In genomic region chr1:161390559-161390858, GRCh38 we compare ENCODE assay signal across 9 cellular contexts. TPM values are rescaled to one million over a fixed set of nuclear protein-coding genes. Genes with fewer than 3 reads are reported as not detected.
A peak's percentile ranks its signal among the peaks of the same experiment; 100 is the strongest.
DNase-seq lines count a peak whose midpoint lies in the region; ATAC-seq, FAIRE-seq and TF ChIP-seq lines count a peak whose summit lies in the region.
"Had no signal": no experiment of that assay in that cellular context is flagged by ENCODE, and none has a peak within 500 bp of the region (broad histone marks: within the 10 kb centered on the region; RNA-seq: fewer than 3 reads in every experiment).

No MANE protein-coding gene starts in this region.

- no peak for DNase-seq in heart left ventricle
- DNase-seq in left ventricle myocardium superior: no peak
- DNase-seq in WERI-Rb-1: no peak
- DNase-seq in hepatocyte (ENCODE audit: low spot score): no peak
- no peak for DNase-seq in HTR-8/SVneo (ENCODE audit: insufficient read length, low spot score)
- no peak for DNase-seq in NCI-H524 (lab: John Stamatoyannopoulos, UW)
- no peak for DNase-seq in activated CD4-positive, alpha-beta T cell treated with anti-CD3 and anti-CD28 coated beads for 48 hours

- peaks cover 0 to 40% (median 7%) of the 10 kb centered on the region in 12 donors for H3K4me1 ChIP-seq in heart left ventricle
- peaks cover 4% of the 10 kb centered on the region for H3K4me1 ChIP-seq in hepatocyte (ENCODE audit: insufficient read depth)

- H3K9me2 ChIP-seq in hepatocyte (replicated peaks; ENCODE audit: insufficient read depth): no peaks in the 10 kb centered on the region

- TF ChIP-seq CTCF in heart left ventricle (IDR thresholded peaks at IDR 0.05): no peak
- no peak for TF ChIP-seq CTCF in WERI-Rb-1 (IDR thresholded peaks at IDR 0.05; ENCODE audit: low read depth, low read length)
- TF ChIP-seq CTCF in hepatocyte (IDR thresholded peaks at IDR 0.05; ENCODE audit: poor library complexity): no peak

- WGBS in heart left ventricle, 4 donors: 4 to 5% (median 5%) methylated on average over 13 of the region's 13 CpGs
- 7% methylated on average over 13 of the region's 13 CpGs for WGBS in hepatocyte (ENCODE audit: low lambda C conversion rate, missing lambda C conversion rate)

- H4K20me1 ChIP-seq in hepatocyte (ENCODE audit: insufficient read depth, poor library complexity, severe bottlenecking): no peaks in the 10 kb centered on the region

- no peaks in the 10 kb centered on the region for H3K27me3 ChIP-seq in heart left ventricle
- H3K27me3 ChIP-seq in WERI-Rb-1 (ENCODE audit: insufficient read depth, low read depth, severe bottlenecking): no peaks in the 10 kb centered on the region
- H3K27me3 ChIP-seq in hepatocyte: no peaks in the 10 kb centered on the region

- peaks cover 46% of the 10 kb centered on the region for H3K4me1 Mint-ChIP-seq in stimulated activated naive CD8-positive, alpha-beta T cell treated with anti-CD3 and anti-CD28 coated beads, Interleukin-15, Interleukin-2, amounts not matched to agents 100 ng/mL and 50 ng/mL, for 24 hours (ENCODE audit: low read depth)

- peak overlapping the region; percentile 84 for H3K4me2 ChIP-seq in hepatocyte

- peak overlapping the region; percentile 95 for H3K27ac Mint-ChIP-seq in stimulated activated naive CD8-positive, alpha-beta T cell treated with anti-CD3 and anti-CD28 coated beads, Interleukin-15, Interleukin-2, amounts not matched to agents 100 ng/mL and 50 ng/mL, for 24 hours

- no peak for ATAC-seq in heart left ventricle
- ATAC-seq in left ventricle myocardium superior: no peak

- peak overlapping the region in 11 of 12 donors; percentile 68 to 91 (median 86) for H3K27ac ChIP-seq in heart left ventricle
- H3K27ac ChIP-seq in WERI-Rb-1: peak overlapping the region; percentile 16; the same call in 1 of the 2 replicates
- H3K27ac ChIP-seq in hepatocyte: peak overlapping the region; percentile 49

- H3K36me3 Mint-ChIP-seq in stimulated activated naive CD8-positive, alpha-beta T cell treated with anti-CD3 and anti-CD28 coated beads, Interleukin-15, Interleukin-2, amounts not matched to agents 100 ng/mL and 50 ng/mL, for 24 hours (ENCODE audit: low read depth): no peaks in the 10 kb centered on the region

- H3K36me3 ChIP-seq in heart left ventricle (no peaks in the 10 kb centered on the region), WERI-Rb-1 (no peaks in the 10 kb centered on the region), hepatocyte (replicated peaks; ENCODE audit: insufficient read depth, low read depth) (no peaks in the 10 kb centered on the region)

- intact Hi-C loops in heart left ventricle (cut with DNase I) (loop anchor here in 1 of 10 donors (10.0 kb wide), 1 partner anchor 354 kb away; the partner anchor contains the start of gene DUSP12), left ventricle myocardium superior (cut with micrococcal nuclease) (no loop called here)

- H3K79me2 ChIP-seq in hepatocyte: no peaks in the 10 kb centered on the region

- H3K4me3 Mint-ChIP-seq in stimulated activated naive CD8-positive, alpha-beta T cell treated with anti-CD3 and anti-CD28 coated beads, Interleukin-15, Interleukin-2, amounts not matched to agents 100 ng/mL and 50 ng/mL, for 24 hours: peak overlapping the region; percentile 84

- no peak for FAIRE-seq in HTR-8/SVneo (lab: Jason Lieb, UNC)

- H2AFZ ChIP-seq in hepatocyte: peak overlapping the region; percentile 87

- H3K27me3 Mint-ChIP-seq in stimulated activated naive CD8-positive, alpha-beta T cell treated with anti-CD3 and anti-CD28 coated beads, Interleukin-15, Interleukin-2, amounts not matched to agents 100 ng/mL and 50 ng/mL, for 24 hours: no peaks in the 10 kb centered on the region

- H3K9me3 Mint-ChIP-seq in stimulated activated naive CD8-positive, alpha-beta T cell treated with anti-CD3 and anti-CD28 coated beads, Interleukin-15, Interleukin-2, amounts not matched to agents 100 ng/mL and 50 ng/mL, for 24 hours: no peaks in the 10 kb centered on the region

- H3K4me3 ChIP-seq in heart left ventricle (peak overlapping the region; percentile 43 to 94 (median 70)), WERI-Rb-1 (ENCODE audit: low read depth, low read length) (peak overlapping the region; percentile 83), hepatocyte (peak overlapping the region; percentile 38)

- no peak for TF ChIP-seq POLR2A in heart left ventricle (IDR thresholded peaks at IDR 0.05)

- no peaks in the 10 kb centered on the region for H3K9me3 ChIP-seq in heart left ventricle
- H3K9me3 ChIP-seq in WERI-Rb-1 (ENCODE audit: severe bottlenecking): no peaks in the 10 kb centered on the region
- H3K9me3 ChIP-seq in hepatocyte (ENCODE audit: low read depth): no peaks in the 10 kb centered on the region

RNA-seq across cellular contexts. Expression of gene CFAP126, which starts 22.8 kb away (rescaled TPM):
- total RNA-seq in heart left ventricle (not detected), left ventricle myocardium superior (not detected), hepatocyte (not detected in 2 replicates)
- polyA plus RNA-seq in heart left ventricle (not detected), hepatocyte (not detected in 2 replicates)
- total RNA-seq: glomerular endothelial cell had no signal

Comparison
In these comparisons a context has a peak if more than half of its experiments do, and no peak if none do; other contexts are left out.
1. H3K27ac ChIP-seq: peak in every context shown above with its lines; median percentile 86 in heart left ventricle; 49 in hepatocyte; 16 in WERI-Rb-1.